8 cellular contexts compared by ENCODE assay signal in genomic region chr1:54764922-54765561, GRCh38. TPM values are rescaled to one million over a fixed set of nuclear protein-coding genes. Genes with fewer than 3 reads are reported as not detected.
DNase-seq lines count a peak whose midpoint lies in the region; ATAC-seq and TF ChIP-seq lines count a peak whose summit lies in the region.

No MANE protein-coding gene starts in this region.

- H3K4me3 ChIP-seq in iPS-11a (ENCODE audit: low read depth, low read length) (peak overlapping the region; percentile 31), subcutaneous abdominal adipose tissue (ENCODE audit: low read depth in 1 of 5, low read length in 5 of 5) (peak overlapping the region; percentile 62 to 99 (median 67))

- H3K36me3 Mint-ChIP-seq in activated B cell treated with CpG ODN at 0.5 μM for 24 hours (ENCODE audit: low read depth), result peaks cover 4% of the 10 kb centered on the region

- peak; percentile 9 for ATAC-seq in GM18873 (IDR thresholded peaks at IDR 0.05; ENCODE audit: low FRiP score, unreplicated experiment)
- peak; percentile 11 for ATAC-seq in HG02885 (IDR thresholded peaks at IDR 0.05; ENCODE audit: poor library complexity, unreplicated experiment)
- peak; percentile 16 for ATAC-seq in activated B cell treated with CpG ODN at 0.5 μM for 24 hours (ENCODE audit: low read depth)

- H3K9me3 Mint-ChIP-seq in activated B cell treated with CpG ODN at 0.5 μM for 24 hours, result no peaks in the 10 kb centered on the region

- H3K9me3 ChIP-seq in subcutaneous abdominal adipose tissue (ENCODE audit: control insufficient read depth in 5 of 5, low read length in 5 of 5), result no peaks in the 10 kb centered on the region

- no peak for TF ChIP-seq CTCF in activated B cell treated with CpG ODN at 0.5 μM for 24 hours (IDR thresholded peaks at IDR 0.05)

- H3K27ac Mint-ChIP-seq in activated B cell treated with CpG ODN at 0.5 μM for 24 hours, result peak overlapping the region; percentile 89

- no peaks in the 10 kb centered on the region for H3K36me3 ChIP-seq in subcutaneous abdominal adipose tissue (ENCODE audit: control insufficient read depth in 5 of 5, insufficient read depth in 5 of 5, low read length in 5 of 5)

- no peaks in the 10 kb centered on the region for H3K27me3 Mint-ChIP-seq in activated B cell treated with CpG ODN at 0.5 μM for 24 hours

- CTCF ChIA-PET in activated B cell treated with CpG ODN at 0.5 μM for 24 hours (lab: Charles Lee), result interaction anchor here (0.7 to 1.0 kb wide), 2 partner anchors 37 to 548 kb away, joined by 3 read pairs; no protein-coding TSS in a partner anchor

- peak overlapping the region; percentile 48 for H3K27ac ChIP-seq in subcutaneous abdominal adipose tissue (ENCODE audit: low read depth, low read length)

- DNase-seq in activated B cell treated with CpG ODN at 0.5 μM for 24 hours, result no peak
- no peak for DNase-seq in AML-193 (lab: John Stamatoyannopoulos, UW)
- DNase-seq in DMS53 (lab: John Stamatoyannopoulos, UW), result no peak
- DNase-seq in SKM-1 treated with dmso at 0.1 percent for 144 hours (lab: John Stamatoyannopoulos, UW; ENCODE audit: unreplicated experiment), result no peak

- H3K4me1 ChIP-seq in subcutaneous abdominal adipose tissue (ENCODE audit: control insufficient read depth in 5 of 5, insufficient read depth in 5 of 5, low read length in 5 of 5), result peaks cover 0 to 16% (median 13%) of the 10 kb centered on the region in 5 donors

- intact Hi-C loops in activated B cell treated with CpG ODN at 0.5 μM for 24 hours (cut with micrococcal nuclease), result loop anchor here (1.0 to 10.0 kb wide), 11 partner anchors 36 to 927 kb away; partner anchors contain the start of genes CYB5RL, DHCR24, LRRC42 and MRPL37

- H3K4me3 Mint-ChIP-seq in activated B cell treated with CpG ODN at 0.5 μM for 24 hours, result peak overlapping the region; percentile 90

- peak overlapping the region in 4 of 5 donors; percentile 42 to 68 (median 50) for H3K9ac ChIP-seq in subcutaneous abdominal adipose tissue (ENCODE audit: low read length in 5 of 5)

- H3K27me3 ChIP-seq in subcutaneous abdominal adipose tissue (ENCODE audit: control insufficient read depth in 5 of 5, insufficient read depth in 4 of 5, low read length in 5 of 5), result no peaks in the 10 kb centered on the region

- H3K4me1 Mint-ChIP-seq in activated B cell treated with CpG ODN at 0.5 μM for 24 hours, result peaks cover 24% of the 10 kb centered on the region

- POLR2A ChIA-PET in activated B cell treated with CpG ODN at 0.5 μM for 24 hours (lab: Charles Lee), result interaction anchor here (1.0 to 1.8 kb wide), 3 partner anchors 50 to 820 kb away, joined by 3 to 9 read pairs (median 4); partner anchors contain the start of genes IFT25, LRRC42, TMEM59 and TTC4

RNA-seq across cellular contexts. Expression of gene PARS2, which starts 0.7 kb away (rescaled TPM):
- total RNA-seq in activated B cell treated with CpG ODN at 0.5 μM for 24 hours, result 4.3 and 4.8 TPM in 2 replicates

RNA-seq across cellular contexts. Expression of gene TTC22, which starts 36.1 kb away (rescaled TPM):
- 4.9 and 6.0 TPM in 2 replicates for total RNA-seq in activated B cell treated with CpG ODN at 0.5 μM for 24 hours

RNA-seq across cellular contexts. Expression of gene TTC4, which starts 49.4 kb away (rescaled TPM):
- 30.8 and 31.5 TPM in 2 replicates for total RNA-seq in activated B cell treated with CpG ODN at 0.5 μM for 24 hours
